ENCODE assay signal across 10 cellular contexts in the genomic region with DNA sequence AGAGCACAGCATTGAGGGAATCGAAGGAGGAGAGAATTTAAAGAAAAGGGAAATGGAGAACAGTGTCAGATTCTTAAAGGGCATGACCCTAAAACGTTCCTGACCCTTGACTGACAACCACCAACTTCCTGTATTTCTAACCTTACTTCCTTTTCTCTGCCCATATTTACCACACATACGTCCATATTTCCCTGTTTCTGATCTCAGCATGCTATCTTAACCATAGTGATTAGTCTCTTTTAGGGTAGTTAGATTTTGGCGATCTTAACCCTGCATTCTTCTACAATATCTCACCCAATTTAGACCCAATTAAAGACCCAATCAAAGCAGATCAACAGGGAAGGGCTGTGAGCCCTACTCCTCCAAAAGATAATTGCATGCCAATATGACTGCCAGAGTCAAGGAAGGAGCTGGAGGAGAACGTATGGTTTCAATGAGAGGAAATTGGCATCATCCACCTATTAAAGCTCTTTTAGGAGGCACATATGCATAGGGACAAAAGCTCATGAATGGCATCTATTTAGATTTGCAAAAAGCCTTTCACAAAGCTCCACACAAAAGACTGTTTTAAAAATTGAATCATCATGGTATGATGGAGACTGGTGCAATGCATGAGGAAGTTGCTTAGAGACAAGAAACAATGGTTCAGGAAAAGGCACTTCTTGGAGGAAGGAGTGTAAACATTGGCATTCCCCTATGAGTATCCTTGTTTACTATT. TPM values are rescaled to one million over a fixed set of nuclear protein-coding genes. Genes with fewer than 3 reads are reported as not detected.
DNase-seq lines count a peak whose midpoint lies in the region; ATAC-seq, FAIRE-seq and TF ChIP-seq lines count a peak whose summit lies in the region.
"Had no signal": no experiment of that assay in that cellular context is flagged by ENCODE, and none has a peak within 500 bp of the region (broad histone marks: within the 10 kb centered on the region; RNA-seq: fewer than 3 reads in every experiment).

No MANE protein-coding gene starts in this region.

- no peak overlapping the region for H3K4me3 ChIP-seq in DND-41 (ENCODE audit: low read depth in 1 of 2, low read length in 2 of 2)
- no peak overlapping the region for H3K4me3 ChIP-seq in GM12878
- H3K4me3 ChIP-seq in mesenchymal stem cell (ENCODE audit: insufficient read depth in 1 of 2, low read depth in 1 of 2, low read length in 2 of 2): no peak overlapping the region
- H3K4me3 ChIP-seq: ovary had no signal

- H3K23ac ChIP-seq in mesenchymal stem cell (ENCODE audit: low read length in 2 of 2): no peak overlapping the region

- no peak overlapping the region for H2AFZ ChIP-seq in DND-41 (ENCODE audit: low read depth, low read length)
- H2AFZ ChIP-seq in GM12878 (ENCODE audit: control insufficient read depth, low read depth, low read length): no peak overlapping the region
- H2AFZ ChIP-seq in mesenchymal stem cell (ENCODE audit: low read depth, low read length): no peak overlapping the region

- H3K9me3 ChIP-seq in DND-41 (ENCODE audit: insufficient read depth, low read length, severe bottlenecking): no peaks in the 10 kb centered on the region
- no peaks in the 10 kb centered on the region for H3K9me3 ChIP-seq in GM12878 (replicated peaks; ENCODE audit: control insufficient read depth, insufficient read depth, low read length)
- no peaks in the 10 kb centered on the region for H3K9me3 ChIP-seq in mesenchymal stem cell (ENCODE audit: control insufficient read depth, low read length)
- H3K9me3 ChIP-seq: ovary had no signal

- H3K27ac ChIP-seq in DND-41 (ENCODE audit: low read length) (no peak overlapping the region), GM12878 (ENCODE audit: control insufficient read depth, insufficient read depth) (no peak overlapping the region), mesenchymal stem cell (ENCODE audit: low read length, poor library complexity, severe bottlenecking) (no peak overlapping the region)
- H3K27ac ChIP-seq: ovary had no signal

- SMC1A ChIA-PET in GM12878 (lab: Charles Lee; ENCODE audit: uncharacterized antibody, unreplicated experiment): interaction anchor here (0.9 to 1.2 kb wide), 4 partner anchors 29 to 116 kb away, joined by 3 to 4 read pairs (median 3); no protein-coding TSS in a partner anchor

- FAIRE-seq in GM12878 (lab: Jason Lieb, UNC): peak; percentile 61

- H4K91ac ChIP-seq in mesenchymal stem cell (ENCODE audit: low read length): no peak overlapping the region

- ATAC-seq in DND-41 (ENCODE audit: insufficient read depth, low read depth) (peak; percentile 75), GM12878 (peak; percentile 52)

- BruUV-seq in GM12878 (replicated peaks; lab: Mats Ljungman, UMichigan): no TSS peak

- no peak overlapping the region for H2BK12ac ChIP-seq in mesenchymal stem cell (ENCODE audit: low read length in 2 of 2)

- no peak for DNase-seq in DND-41
- peak; percentile 97 to 98 for DNase-seq in Kasumi-1 (lab: John Stamatoyannopoulos, UW)
- DNase-seq in GM12878 (ENCODE audit: low read depth, low spot score): no peak
- DNase-seq in mesenchymal stem cell: peak; percentile 74
- DNase-seq in HUDEP-2 (lab: John Stamatoyannopoulos, UW; ENCODE audit: unreplicated experiment in 76 of 76): no peak
- no peak for DNase-seq in activated effector memory CD4-positive, alpha-beta T cell treated with Interleukin-2 at 50 U/mL for 16 hours
- no peak for DNase-seq in NCI-H146 treated with DMSO at 0.1 percent for 48 hours (lab: John Stamatoyannopoulos, UW; ENCODE audit: unreplicated experiment)
- no peak for DNase-seq in NCI-H187 treated with DMSO at 0.1 percent for 48 hours (lab: John Stamatoyannopoulos, UW)
- DNase-seq: NCI-H2227 treated with DMSO at 0.1 percent for 48 hours, ovary had no signal

- H3K27me3 ChIP-seq in DND-41 (ENCODE audit: insufficient read depth, low read length, poor library complexity): no peaks in the 10 kb centered on the region
- H3K27me3 ChIP-seq in GM12878 (replicated peaks in 1 of 2; ENCODE audit: control insufficient read depth in 2 of 2, insufficient read depth in 2 of 2, low read length in 1 of 2): no peaks in the 10 kb centered on the region
- H3K27me3 ChIP-seq in mesenchymal stem cell (ENCODE audit: control insufficient read depth in 1 of 2, insufficient read depth in 1 of 2, low read length in 2 of 2): no peaks in the 10 kb centered on the region
- H3K27me3 ChIP-seq: ovary had no signal

- TF ChIP-seq CTCF in DND-41 (IDR thresholded peaks at IDR 0.05; ENCODE audit: borderline replicate concordance, extremely low read depth, low read length, poor library complexity, severe bottlenecking): no peak
- TF ChIP-seq CTCF in GM12878 (IDR thresholded peaks at IDR 0.05 in 2 of 3, conservative IDR thresholded peaks at IDR 0.05 in 1 of 3; ENCODE audit: control insufficient read depth in 2 of 3, extremely low read depth in 1 of 3, insufficient read depth in 1 of 3, low read depth in 3 of 3, low read length in 3 of 3): no peak

- RAD21 ChIA-PET in GM12878 (lab: Charles Lee; ENCODE audit: unreplicated experiment): no interaction called here

- H3K9ac ChIP-seq in DND-41 (ENCODE audit: low read depth, low read length) (no peak overlapping the region), GM12878 (ENCODE audit: control insufficient read depth, insufficient read depth, low read length) (no peak overlapping the region), mesenchymal stem cell (ENCODE audit: low read length) (peak overlapping the region; percentile 41)

- H3K14ac ChIP-seq in mesenchymal stem cell (ENCODE audit: low read length in 2 of 2): no peak overlapping the region

- 18% methylated on average over 5 of the region's 5 CpGs for WGBS in GM12878 (ENCODE audit: insufficient coverage, insufficient replicate concordance, low lambda C conversion rate, missing lambda C conversion rate)
- WGBS in mesenchymal stem cell: 81% methylated on average over 5 of the region's 5 CpGs

- H2AK5ac ChIP-seq in mesenchymal stem cell (ENCODE audit: low read length, severe bottlenecking): no peak overlapping the region

- TF ChIP-seq EP300 in GM12878 (IDR thresholded peaks at IDR 0.05; ENCODE audit: borderline replicate concordance in 1 of 2, control insufficient read depth in 1 of 2, low read depth in 2 of 2, low read length in 2 of 2): no peak

- TF ChIP-seq RAD21 in GM12878 (IDR thresholded peaks at IDR 0.05; ENCODE audit: insufficient read depth, low read depth, low read length): no peak

- H3K36me3 ChIP-seq in DND-41 (ENCODE audit: insufficient read depth, low read length) (no peaks in the 10 kb centered on the region), GM12878 (ENCODE audit: control insufficient read depth in 2 of 2, insufficient read depth in 2 of 2, low read length in 1 of 2) (no peaks in the 10 kb centered on the region), mesenchymal stem cell (ENCODE audit: control insufficient read depth in 1 of 2, insufficient read depth in 2 of 2, low read depth in 1 of 2, low read length in 2 of 2) (no peaks in the 10 kb centered on the region)
- H3K36me3 ChIP-seq: ovary had no signal

- CTCF ChIA-PET in GM12878 (lab: Yijun Ruan, JAX): interaction anchor here (1.2 kb wide), 1 partner anchor 116 kb away, joined by 6 read pairs; no protein-coding TSS in a partner anchor

- no peaks in the 10 kb centered on the region for H4K20me1 ChIP-seq in DND-41 (ENCODE audit: insufficient read depth, low read length)
- no peaks in the 10 kb centered on the region for H4K20me1 ChIP-seq in GM12878 (ENCODE audit: control insufficient read depth, insufficient read depth)

- no peak overlapping the region for H3K18ac ChIP-seq in mesenchymal stem cell (ENCODE audit: low read depth in 1 of 2, low read length in 2 of 2)

- H3K79me2 ChIP-seq in DND-41 (ENCODE audit: insufficient read depth, low read length): no peaks in the 10 kb centered on the region
- no peaks in the 10 kb centered on the region for H3K79me2 ChIP-seq in GM12878 (ENCODE audit: control insufficient read depth, insufficient read depth, low read length)

- in situ Hi-C loops in GM12878 (cut with MboI): no loop called here

- no peak overlapping the region for H3K4me2 ChIP-seq in DND-41 (ENCODE audit: insufficient read depth, low read length)
- H3K4me2 ChIP-seq in GM12878 (ENCODE audit: control insufficient read depth, insufficient read depth): 0 out of 2 replicates have a peak overlapping the region, but pooled peaks have one; percentile 14
- no peak overlapping the region for H3K4me2 ChIP-seq in mesenchymal stem cell (ENCODE audit: low read length, poor library complexity, severe bottlenecking)

- no peak for TF ChIP-seq POLR2A in GM12878 (IDR thresholded peaks at IDR 0.05; ENCODE audit: low read depth, low read length)

- H3K79me1 ChIP-seq in mesenchymal stem cell (replicated peaks; ENCODE audit: low read length, poor library complexity, severe bottlenecking): no peaks in the 10 kb centered on the region

- POLR2A ChIA-PET in GM12878 (lab: Charles Lee): no interaction called here

- no peak overlapping the region for H2BK120ac ChIP-seq in mesenchymal stem cell (ENCODE audit: low read depth, low read length)

- no peak overlapping the region for H2BK15ac ChIP-seq in mesenchymal stem cell (ENCODE audit: low read depth, poor library complexity, severe bottlenecking)

- no peak overlapping the region for H2BK5ac ChIP-seq in mesenchymal stem cell (ENCODE audit: low read depth, low read length, poor library complexity, severe bottlenecking)

- H3K4me1 ChIP-seq in DND-41 (ENCODE audit: insufficient read depth, low read length) (peaks cover 22% of the 10 kb centered on the region), GM12878 (ENCODE audit: control insufficient read depth, insufficient read depth, low read length) (0 out of 2 replicates have a peak, but pooled peaks cover 3% of the 10 kb centered on the region), mesenchymal stem cell (ENCODE audit: control insufficient read depth, insufficient read depth, low read depth, low read length) (peaks cover 4% of the 10 kb centered on the region)

- intact Hi-C loops in GM12878 (cut with micrococcal nuclease; ENCODE audit: unreplicated experiment): no loop called here

- H3K4ac ChIP-seq in mesenchymal stem cell (ENCODE audit: low read depth in 1 of 2, low read length in 2 of 2): no peak overlapping the region

- no peak overlapping the region for H4K8ac ChIP-seq in mesenchymal stem cell (ENCODE audit: low read length)

RNA-seq across cellular contexts. Expression of gene ARHGAP12, which starts 49.0 kb away (rescaled TPM):
- total RNA-seq in GM12878 (2013; cell fraction: nucleolus; rRNA removed): 88.4 and 89.2 TPM in 2 replicates
- total RNA-seq in GM12878 (2014; rRNA removed): 9.7 and 12.2 TPM in 2 replicates
- total RNA-seq in GM12878 (2014; rRNA removed; fragmentation: Illumina TruSeq; extraction: Trizol): 12.9 and 13.5 TPM in 2 replicates
- 7.4 and 8.2 TPM in 2 replicates for total RNA-seq in GM12878 (2021)
- polyA plus RNA-seq in GM12878 (2011; ENCODE audit: low read depth): 3.6 TPM
- 15.6 and 25.0 TPM in 2 replicates for polyA plus RNA-seq in GM12878 (2011; rRNA removed)
- 4.1 and 4.9 TPM in 2 replicates for polyA plus RNA-seq in GM12878 (2011; cell fraction: cytosol; rRNA removed)
- polyA plus RNA-seq in GM12878 (2011; cell fraction: nucleus; rRNA removed): 17.7 and 21.0 TPM in 2 replicates
- polyA plus RNA-seq in GM12878 (2012): 7.6 and 11.1 TPM in 2 replicates
- 9.4 and 12.2 TPM in 2 replicates for polyA plus RNA-seq in GM12878 (2014; fragmentation: Illumina TruSeq; extraction: Trizol)
- polyA plus RNA-seq in GM12878 (2014; fragmentation: Nextera tagmentation; extraction: Ambion mirVana): 1 to 10 TPM; 5.4 to 7.7 TPM
- 5.6 and 7.4 TPM in 2 replicates for polyA plus RNA-seq in GM12878 (2014; rRNA removed)
- 10 to 100 TPM in 1 of 2 experiments, 1 to 10 TPM in 1; 6.0 to 10.6 TPM for polyA plus RNA-seq in GM12878 (2016; fragmentation: Nextera tagmentation; extraction: Ambion mirVana)
- 16.9 and 22.2 TPM in 2 replicates for polyA minus RNA-seq in GM12878 (2011; rRNA and poly(A)+ RNA removed)
- 7.8 and 11.5 TPM in 2 replicates for polyA minus RNA-seq in GM12878 (2011; cell fraction: cytosol; rRNA and poly(A)+ RNA removed)
- polyA minus RNA-seq in GM12878 (2011; cell fraction: nucleus; rRNA and poly(A)+ RNA removed): 21.4 and 24.6 TPM in 2 replicates
- 20.8 TPM for polyA plus RNA-seq in mesenchymal stem cell (2013, experiment 1 of 2)
- 20.0 TPM for polyA plus RNA-seq in mesenchymal stem cell (2013, experiment 2 of 2)

Comparison
In these comparisons a context has a peak if more than half of its experiments do, and no peak if none do; other contexts are left out.
1. DNase-seq: peak in Kasumi-1 (2 of 2) and mesenchymal stem cell (single experiment); none in DND-41 (single experiment), GM12878 (single experiment), HUDEP-2 (0 of 76), activated effector memory CD4-positive, alpha-beta T cell treated with Interleukin-2 at 50 U/mL for 16 hours (single experiment), NCI-H146 treated with DMSO at 0.1 percent for 48 hours (single experiment) and NCI-H187 treated with DMSO at 0.1 percent for 48 hours (single experiment).